1 cellular context compared by ENCODE assay signal in genomic region chr14:35301334-35302210, GRCh38.
TF ChIP-seq lines count a peak whose summit lies in the region.

No MANE protein-coding gene starts in this region.

TF ChIP-seq in H1, 55 proteins besides CTCF, POLR2A, EP300 and RAD21 (continued from another document):
- TF ChIP-seq CHD7 (IDR thresholded peaks at IDR 0.05; ENCODE audit: insufficient replicate concordance, low read length) (no peak), TCF12 (IDR thresholded peaks at IDR 0.05; ENCODE audit: low read depth, low read length) (no peak), FOSL1 (IDR thresholded peaks at IDR 0.05; ENCODE audit: insufficient read depth, low read depth, low read length) (no peak)
